In the genomic region with DNA sequence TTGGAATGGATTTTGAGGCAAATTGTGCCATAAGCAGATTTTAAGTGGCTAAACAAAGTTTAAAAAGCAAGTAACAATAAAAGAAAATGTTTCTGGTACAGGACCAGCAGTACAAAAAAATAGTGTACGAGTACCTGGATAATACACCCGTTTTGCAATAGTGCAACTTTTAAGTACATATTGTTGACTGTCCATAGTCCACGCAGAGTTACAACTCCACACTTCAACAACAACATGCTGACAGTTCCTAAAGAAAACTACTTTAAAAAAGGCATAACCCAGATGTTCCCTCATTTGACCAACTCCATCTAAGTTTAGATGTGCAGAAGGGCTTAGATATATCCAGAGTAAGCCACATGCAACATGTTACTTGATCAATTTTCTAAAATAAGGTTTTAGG, we compare ENCODE assay signal across 1 cellular context.
TF ChIP-seq lines count a peak whose summit lies in the region.

No MANE protein-coding gene starts in this region.

TF ChIP-seq in HepG2, 621 proteins besides CTCF, POLR2A, EP300 and RAD21 (continued from another document and continues in another):
- TF ChIP-seq, protein P1, sequence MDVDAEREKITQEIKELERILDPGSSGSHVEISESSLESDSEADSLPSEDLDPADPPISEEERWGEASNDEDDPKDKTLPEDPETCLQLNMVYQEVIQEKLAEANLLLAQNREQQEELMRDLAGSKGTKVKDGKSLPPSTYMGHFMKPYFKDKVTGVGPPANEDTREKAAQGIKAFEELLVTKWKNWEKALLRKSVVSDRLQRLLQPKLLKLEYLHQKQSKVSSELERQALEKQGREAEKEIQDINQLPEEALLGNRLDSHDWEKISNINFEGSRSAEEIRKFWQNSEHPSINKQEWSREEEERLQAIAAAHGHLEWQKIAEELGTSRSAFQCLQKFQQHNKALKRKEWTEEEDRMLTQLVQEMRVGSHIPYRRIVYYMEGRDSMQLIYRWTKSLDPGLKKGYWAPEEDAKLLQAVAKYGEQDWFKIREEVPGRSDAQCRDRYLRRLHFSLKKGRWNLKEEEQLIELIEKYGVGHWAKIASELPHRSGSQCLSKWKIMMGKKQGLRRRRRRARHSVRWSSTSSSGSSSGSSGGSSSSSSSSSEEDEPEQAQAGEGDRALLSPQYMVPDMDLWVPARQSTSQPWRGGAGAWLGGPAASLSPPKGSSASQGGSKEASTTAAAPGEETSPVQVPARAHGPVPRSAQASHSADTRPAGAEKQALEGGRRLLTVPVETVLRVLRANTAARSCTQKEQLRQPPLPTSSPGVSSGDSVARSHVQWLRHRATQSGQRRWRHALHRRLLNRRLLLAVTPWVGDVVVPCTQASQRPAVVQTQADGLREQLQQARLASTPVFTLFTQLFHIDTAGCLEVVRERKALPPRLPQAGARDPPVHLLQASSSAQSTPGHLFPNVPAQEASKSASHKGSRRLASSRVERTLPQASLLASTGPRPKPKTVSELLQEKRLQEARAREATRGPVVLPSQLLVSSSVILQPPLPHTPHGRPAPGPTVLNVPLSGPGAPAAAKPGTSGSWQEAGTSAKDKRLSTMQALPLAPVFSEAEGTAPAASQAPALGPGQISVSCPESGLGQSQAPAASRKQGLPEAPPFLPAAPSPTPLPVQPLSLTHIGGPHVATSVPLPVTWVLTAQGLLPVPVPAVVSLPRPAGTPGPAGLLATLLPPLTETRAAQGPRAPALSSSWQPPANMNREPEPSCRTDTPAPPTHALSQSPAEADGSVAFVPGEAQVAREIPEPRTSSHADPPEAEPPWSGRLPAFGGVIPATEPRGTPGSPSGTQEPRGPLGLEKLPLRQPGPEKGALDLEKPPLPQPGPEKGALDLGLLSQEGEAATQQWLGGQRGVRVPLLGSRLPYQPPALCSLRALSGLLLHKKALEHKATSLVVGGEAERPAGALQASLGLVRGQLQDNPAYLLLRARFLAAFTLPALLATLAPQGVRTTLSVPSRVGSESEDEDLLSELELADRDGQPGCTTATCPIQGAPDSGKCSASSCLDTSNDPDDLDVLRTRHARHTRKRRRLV (CRISPR knock-in tag; IDR thresholded peaks at IDR 0.05): no peak
- no peak for TF ChIP-seq PRPF4 (IDR thresholded peaks at IDR 0.05; ENCODE audit: low read depth, low read length, poor library complexity, severe bottlenecking)
- TF ChIP-seq SP2 (CRISPR knock-in tag; IDR thresholded peaks at IDR 0.05): no peak
- no peak for TF ChIP-seq REL (CRISPR knock-in tag; conservative IDR thresholded peaks at IDR 0.05)
- TF ChIP-seq ZNF569 (CRISPR knock-in tag; IDR thresholded peaks at IDR 0.05; ENCODE audit: borderline replicate concordance): no peak
- TF ChIP-seq MZF1 (CRISPR knock-in tag; IDR thresholded peaks at IDR 0.05; ENCODE audit: borderline replicate concordance): no peak
- TF ChIP-seq ZNF552 (CRISPR knock-in tag; IDR thresholded peaks at IDR 0.05; ENCODE audit: borderline replicate concordance): no peak
- no peak for TF ChIP-seq ZNF557 (CRISPR knock-in tag; IDR thresholded peaks at IDR 0.05)
- TF ChIP-seq ZNF33A (CRISPR knock-in tag; IDR thresholded peaks at IDR 0.05; ENCODE audit: borderline replicate concordance): no peak
- TF ChIP-seq, protein P2, sequence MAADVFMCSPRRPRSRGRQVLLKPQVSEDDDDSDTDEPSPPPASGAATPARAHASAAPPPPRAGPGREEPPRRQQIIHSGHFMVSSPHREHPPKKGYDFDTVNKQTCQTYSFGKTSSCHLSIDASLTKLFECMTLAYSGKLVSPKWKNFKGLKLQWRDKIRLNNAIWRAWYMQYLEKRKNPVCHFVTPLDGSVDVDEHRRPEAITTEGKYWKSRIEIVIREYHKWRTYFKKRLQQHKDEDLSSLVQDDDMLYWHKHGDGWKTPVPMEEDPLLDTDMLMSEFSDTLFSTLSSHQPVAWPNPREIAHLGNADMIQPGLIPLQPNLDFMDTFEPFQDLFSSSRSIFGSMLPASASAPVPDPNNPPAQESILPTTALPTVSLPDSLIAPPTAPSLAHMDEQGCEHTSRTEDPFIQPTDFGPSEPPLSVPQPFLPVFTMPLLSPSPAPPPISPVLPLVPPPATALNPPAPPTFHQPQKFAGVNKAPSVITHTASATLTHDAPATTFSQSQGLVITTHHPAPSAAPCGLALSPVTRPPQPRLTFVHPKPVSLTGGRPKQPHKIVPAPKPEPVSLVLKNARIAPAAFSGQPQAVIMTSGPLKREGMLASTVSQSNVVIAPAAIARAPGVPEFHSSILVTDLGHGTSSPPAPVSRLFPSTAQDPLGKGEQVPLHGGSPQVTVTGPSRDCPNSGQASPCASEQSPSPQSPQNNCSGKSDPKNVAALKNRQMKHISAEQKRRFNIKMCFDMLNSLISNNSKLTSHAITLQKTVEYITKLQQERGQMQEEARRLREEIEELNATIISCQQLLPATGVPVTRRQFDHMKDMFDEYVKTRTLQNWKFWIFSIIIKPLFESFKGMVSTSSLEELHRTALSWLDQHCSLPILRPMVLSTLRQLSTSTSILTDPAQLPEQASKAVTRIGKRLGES (CRISPR knock-in tag; IDR thresholded peaks at IDR 0.05; ENCODE audit: borderline replicate concordance): no peak
- TF ChIP-seq PRMT3 (CRISPR knock-in tag; IDR thresholded peaks at IDR 0.05; ENCODE audit: borderline replicate concordance, low read depth): no peak
- no peak for TF ChIP-seq PHF8 (CRISPR knock-in tag; IDR thresholded peaks at IDR 0.05)
- TF ChIP-seq ZFP62 (CRISPR knock-in tag; IDR thresholded peaks at IDR 0.05): no peak
- 0 out of 2 replicates have a peak, but pooled peaks have one; percentile 20 for TF ChIP-seq SIX1 (CRISPR knock-in tag; IDR thresholded peaks at IDR 0.05; ENCODE audit: borderline replicate concordance)
- TF ChIP-seq ZNF496 (CRISPR knock-in tag; IDR thresholded peaks at IDR 0.05; ENCODE audit: insufficient replicate concordance): no peak
- TF ChIP-seq ZNF883 (CRISPR knock-in tag; IDR thresholded peaks at IDR 0.05; ENCODE audit: not compliant biosample characterization): no peak
- 0 out of 2 replicates have a peak, but pooled peaks have one; percentile 28 for TF ChIP-seq GATAD1 (CRISPR knock-in tag; IDR thresholded peaks at IDR 0.05)
- no peak for TF ChIP-seq ZNF605 (CRISPR knock-in tag; IDR thresholded peaks at IDR 0.05)
- TF ChIP-seq, protein P3, sequence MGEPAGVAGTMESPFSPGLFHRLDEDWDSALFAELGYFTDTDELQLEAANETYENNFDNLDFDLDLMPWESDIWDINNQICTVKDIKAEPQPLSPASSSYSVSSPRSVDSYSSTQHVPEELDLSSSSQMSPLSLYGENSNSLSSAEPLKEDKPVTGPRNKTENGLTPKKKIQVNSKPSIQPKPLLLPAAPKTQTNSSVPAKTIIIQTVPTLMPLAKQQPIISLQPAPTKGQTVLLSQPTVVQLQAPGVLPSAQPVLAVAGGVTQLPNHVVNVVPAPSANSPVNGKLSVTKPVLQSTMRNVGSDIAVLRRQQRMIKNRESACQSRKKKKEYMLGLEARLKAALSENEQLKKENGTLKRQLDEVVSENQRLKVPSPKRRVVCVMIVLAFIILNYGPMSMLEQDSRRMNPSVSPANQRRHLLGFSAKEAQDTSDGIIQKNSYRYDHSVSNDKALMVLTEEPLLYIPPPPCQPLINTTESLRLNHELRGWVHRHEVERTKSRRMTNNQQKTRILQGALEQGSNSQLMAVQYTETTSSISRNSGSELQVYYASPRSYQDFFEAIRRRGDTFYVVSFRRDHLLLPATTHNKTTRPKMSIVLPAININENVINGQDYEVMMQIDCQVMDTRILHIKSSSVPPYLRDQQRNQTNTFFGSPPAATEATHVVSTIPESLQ (CRISPR knock-in tag; conservative IDR thresholded peaks at IDR 0.05): no peak
- TF ChIP-seq, protein P4, sequence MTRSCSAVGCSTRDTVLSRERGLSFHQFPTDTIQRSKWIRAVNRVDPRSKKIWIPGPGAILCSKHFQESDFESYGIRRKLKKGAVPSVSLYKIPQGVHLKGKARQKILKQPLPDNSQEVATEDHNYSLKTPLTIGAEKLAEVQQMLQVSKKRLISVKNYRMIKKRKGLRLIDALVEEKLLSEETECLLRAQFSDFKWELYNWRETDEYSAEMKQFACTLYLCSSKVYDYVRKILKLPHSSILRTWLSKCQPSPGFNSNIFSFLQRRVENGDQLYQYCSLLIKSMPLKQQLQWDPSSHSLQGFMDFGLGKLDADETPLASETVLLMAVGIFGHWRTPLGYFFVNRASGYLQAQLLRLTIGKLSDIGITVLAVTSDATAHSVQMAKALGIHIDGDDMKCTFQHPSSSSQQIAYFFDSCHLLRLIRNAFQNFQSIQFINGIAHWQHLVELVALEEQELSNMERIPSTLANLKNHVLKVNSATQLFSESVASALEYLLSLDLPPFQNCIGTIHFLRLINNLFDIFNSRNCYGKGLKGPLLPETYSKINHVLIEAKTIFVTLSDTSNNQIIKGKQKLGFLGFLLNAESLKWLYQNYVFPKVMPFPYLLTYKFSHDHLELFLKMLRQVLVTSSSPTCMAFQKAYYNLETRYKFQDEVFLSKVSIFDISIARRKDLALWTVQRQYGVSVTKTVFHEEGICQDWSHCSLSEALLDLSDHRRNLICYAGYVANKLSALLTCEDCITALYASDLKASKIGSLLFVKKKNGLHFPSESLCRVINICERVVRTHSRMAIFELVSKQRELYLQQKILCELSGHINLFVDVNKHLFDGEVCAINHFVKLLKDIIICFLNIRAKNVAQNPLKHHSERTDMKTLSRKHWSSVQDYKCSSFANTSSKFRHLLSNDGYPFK (CRISPR knock-in tag; IDR thresholded peaks at IDR 0.05; ENCODE audit: borderline replicate concordance): no peak
- TF ChIP-seq ZNF251 (CRISPR knock-in tag; IDR thresholded peaks at IDR 0.05): no peak
- TF ChIP-seq, protein P5, sequence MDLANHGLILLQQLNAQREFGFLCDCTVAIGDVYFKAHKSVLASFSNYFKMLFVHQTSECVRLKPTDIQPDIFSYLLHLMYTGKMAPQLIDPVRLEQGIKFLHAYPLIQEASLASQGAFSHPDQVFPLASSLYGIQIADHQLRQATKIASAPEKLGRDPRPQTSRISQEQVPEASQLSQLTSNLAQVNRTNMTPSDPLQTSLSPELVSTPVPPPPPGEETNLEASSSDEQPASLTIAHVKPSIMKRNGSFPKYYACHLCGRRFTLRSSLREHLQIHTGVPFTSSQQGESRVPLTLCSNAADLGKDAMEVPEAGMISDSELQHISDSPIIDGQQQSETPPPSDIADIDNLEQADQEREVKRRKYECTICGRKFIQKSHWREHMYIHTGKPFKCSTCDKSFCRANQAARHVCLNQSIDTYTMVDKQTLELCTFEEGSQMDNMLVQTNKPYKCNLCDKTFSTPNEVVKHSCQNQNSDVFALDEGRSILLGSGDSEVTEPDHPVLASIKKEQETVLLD (CRISPR knock-in tag; IDR thresholded peaks at IDR 0.05; ENCODE audit: low read depth): no peak
- peak in 1 of 2 experiments; percentile 19; a peak in 1 of 4 replicates for TF ChIP-seq MAFK (conservative IDR thresholded peaks at IDR 0.05 in 1 of 2, IDR thresholded peaks at IDR 0.05 in 1 of 2; ENCODE audit: low read length in 2 of 2)
- peak; percentile 10; the same call in 1 of the 2 replicates for TF ChIP-seq SMC3 (IDR thresholded peaks at IDR 0.05; ENCODE audit: low read length)
- peak; percentile 34; the same call in 1 of the 2 replicates for TF ChIP-seq FOXJ3 (CRISPR knock-in tag; IDR thresholded peaks at IDR 0.05; ENCODE audit: borderline replicate concordance)
- TF ChIP-seq ZNF703 (CRISPR knock-in tag; IDR thresholded peaks at IDR 0.05; ENCODE audit: borderline replicate concordance): no peak
- no peak for TF ChIP-seq RFXAP (CRISPR knock-in tag; IDR thresholded peaks at IDR 0.05; ENCODE audit: borderline replicate concordance)
- TF ChIP-seq RARA (CRISPR knock-in tag; IDR thresholded peaks at IDR 0.05): peak; percentile 26; the same call in 1 of the 2 replicates
- TF ChIP-seq NAIF1 (CRISPR knock-in tag; IDR thresholded peaks at IDR 0.05; ENCODE audit: borderline replicate concordance): no peak
- no peak for TF ChIP-seq ZNF879 (CRISPR knock-in tag; IDR thresholded peaks at IDR 0.05)
- TF ChIP-seq KLF11 (CRISPR knock-in tag; IDR thresholded peaks at IDR 0.05): no peak
- TF ChIP-seq ZNF24 (IDR thresholded peaks at IDR 0.05): no peak
- TF ChIP-seq ZNF652 (CRISPR knock-in tag; IDR thresholded peaks at IDR 0.05; ENCODE audit: borderline replicate concordance, low read depth): no peak
- TF ChIP-seq ZNF121 (CRISPR knock-in tag; IDR thresholded peaks at IDR 0.05): no peak
- TF ChIP-seq ZFP36L1 (CRISPR knock-in tag; IDR thresholded peaks at IDR 0.05): no peak
- TF ChIP-seq ZNF501 (CRISPR knock-in tag; IDR thresholded peaks at IDR 0.05): no peak
- TF ChIP-seq RXRB (CRISPR knock-in tag; IDR thresholded peaks at IDR 0.05; ENCODE audit: borderline replicate concordance): peak; percentile 72
- TF ChIP-seq KDM3A (CRISPR knock-in tag; IDR thresholded peaks at IDR 0.05; ENCODE audit: low read depth): no peak
- TF ChIP-seq ZNF382 (CRISPR knock-in tag; IDR thresholded peaks at IDR 0.05; ENCODE audit: borderline replicate concordance): no peak
- TF ChIP-seq, protein P6, sequence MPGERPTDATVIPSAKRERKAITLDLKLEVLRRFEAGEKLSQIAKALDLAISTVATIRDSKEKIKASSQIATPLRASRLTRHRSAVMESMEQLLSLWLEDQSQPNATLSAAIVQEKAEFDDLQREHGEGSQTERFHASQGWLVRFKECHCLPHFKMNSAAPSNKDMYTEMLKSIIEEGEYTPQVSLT (CRISPR knock-in tag; IDR thresholded peaks at IDR 0.05; ENCODE audit: borderline replicate concordance, low read depth): no peak
- TF ChIP-seq MED1 (CRISPR knock-in tag; IDR thresholded peaks at IDR 0.05): peak; percentile 60
- TF ChIP-seq, protein P7, sequence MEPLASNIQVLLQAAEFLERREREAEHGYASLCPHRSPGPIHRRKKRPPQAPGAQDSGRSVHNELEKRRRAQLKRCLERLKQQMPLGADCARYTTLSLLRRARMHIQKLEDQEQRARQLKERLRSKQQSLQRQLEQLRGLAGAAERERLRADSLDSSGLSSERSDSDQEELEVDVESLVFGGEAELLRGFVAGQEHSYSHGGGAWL (CRISPR knock-in tag; IDR thresholded peaks at IDR 0.05): no peak
- no peak for TF ChIP-seq MYC (CRISPR knock-in tag; IDR thresholded peaks at IDR 0.05; ENCODE audit: borderline replicate concordance)
- TF ChIP-seq IRX3 (CRISPR knock-in tag; IDR thresholded peaks at IDR 0.05; ENCODE audit: borderline replicate concordance, low read depth): no peak
